In the genomic region with DNA sequence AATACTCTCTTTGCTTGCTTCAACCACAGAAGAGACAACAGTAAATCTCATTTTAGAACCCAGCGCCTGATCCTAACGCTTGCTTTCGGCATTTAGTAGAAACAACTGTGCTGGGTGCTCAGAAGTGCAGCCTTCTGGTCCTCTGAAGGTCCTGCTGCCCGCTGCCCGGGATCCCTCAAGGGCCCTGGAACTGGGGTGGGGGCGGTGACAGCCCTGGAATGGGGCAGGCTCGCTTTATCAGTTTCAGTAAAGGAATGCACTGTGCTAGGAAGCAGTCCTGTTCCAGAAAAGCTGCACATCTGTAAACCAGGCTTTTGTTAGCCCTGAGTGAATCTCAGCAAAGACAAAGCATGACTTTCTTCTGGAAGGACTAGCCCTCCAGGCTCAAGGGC, we compare ENCODE assay signal across 10 cellular contexts.
DNase-seq lines count a peak whose midpoint lies in the region; ATAC-seq and TF ChIP-seq lines count a peak whose summit lies in the region.
"Had no signal": no experiment of that assay in that cellular context is flagged by ENCODE, and none has a peak within 500 bp of the region (broad histone marks: within the 10 kb centered on the region; RNA-seq: fewer than 3 reads in every experiment).

No MANE protein-coding gene starts in this region.

- ATAC-seq in Right ventricle myocardium superior (ENCODE audit: poor library complexity) (peak; percentile 59), HG02798 (IDR thresholded peaks at IDR 0.05; ENCODE audit: poor library complexity, unreplicated experiment) (no peak)
- ATAC-seq: activated CD4-positive, CD25-positive, alpha-beta regulatory T cell treated with anti-CD3 and anti-CD28 coated beads, Interleukin-2, amount 50 U/mL, for 24 hours had no signal

- DNase-seq in Right ventricle myocardium superior (no peak), osteocyte (ENCODE audit: extremely low spot score, unreplicated experiment) (no peak), DMS53 treated with DMSO at 0.1 percent for 48 hours (lab: John Stamatoyannopoulos, UW; ENCODE audit: unreplicated experiment) (no peak), T1000 (lab: John Stamatoyannopoulos, UW) (no peak)
- DNase-seq in effector memory CD4-positive, alpha-beta T cell, result no peak
- DNase-seq: activated naive CD8-positive, alpha-beta T cell treated with anti-CD3 and anti-CD28 coated beads for 36 hours had no signal

- no peaks in the 10 kb centered on the region for H3K36me3 ChIP-seq in effector memory CD4-positive, alpha-beta T cell (ENCODE audit: control insufficient read depth, insufficient read depth, low read length)

- no peaks in the 10 kb centered on the region for H3K27me3 Mint-ChIP-seq in osteocyte (ENCODE audit: unreplicated experiment)

- H3K27ac ChIP-seq in 22Rv1, result peak overlapping the region; percentile 41
- H3K27ac ChIP-seq in effector memory CD4-positive, alpha-beta T cell (ENCODE audit: insufficient read depth, low read length, poor library complexity, severe bottlenecking), result no peak overlapping the region

- H3K9me3 Mint-ChIP-seq in osteocyte (ENCODE audit: unreplicated experiment), result no peaks in the 10 kb centered on the region
- H3K9me3 Mint-ChIP-seq: activated naive CD8-positive, alpha-beta T cell treated with anti-CD3 and anti-CD28 coated beads for 36 hours had no signal

- peak overlapping the region; percentile 97 for H3K27ac Mint-ChIP-seq in osteocyte (ENCODE audit: unreplicated experiment)
- H3K27ac Mint-ChIP-seq: activated naive CD8-positive, alpha-beta T cell treated with anti-CD3 and anti-CD28 coated beads for 36 hours had no signal

- H3K4me1 ChIP-seq in effector memory CD4-positive, alpha-beta T cell (ENCODE audit: control insufficient read depth, insufficient read depth, low read length, poor library complexity, severe bottlenecking), result no peaks in the 10 kb centered on the region

- H3K9me3 ChIP-seq in effector memory CD4-positive, alpha-beta T cell (ENCODE audit: control insufficient read depth, low read length), result no peaks in the 10 kb centered on the region

- TF ChIP-seq CTCF in 22Rv1 (IDR thresholded peaks at IDR 0.05) (no peak), WI38 (IDR thresholded peaks at IDR 0.05; ENCODE audit: low read depth, low read length) (no peak), osteocyte (IDR thresholded peaks at IDR 0.05) (no peak)

- peaks cover 6% of the 10 kb centered on the region for H3K36me3 Mint-ChIP-seq in osteocyte (ENCODE audit: unreplicated experiment)
- H3K36me3 Mint-ChIP-seq: activated naive CD8-positive, alpha-beta T cell treated with anti-CD3 and anti-CD28 coated beads for 36 hours had no signal

- peak overlapping the region; percentile 38 for H3K4me3 Mint-ChIP-seq in osteocyte (ENCODE audit: unreplicated experiment)
- H3K4me3 Mint-ChIP-seq: activated naive CD8-positive, alpha-beta T cell treated with anti-CD3 and anti-CD28 coated beads for 36 hours had no signal

- H3K4me3 ChIP-seq in WI38 (ENCODE audit: low read depth, low read length), result peak overlapping the region; percentile 59
- H3K4me3 ChIP-seq in effector memory CD4-positive, alpha-beta T cell (ENCODE audit: insufficient read depth, low read depth, low read length, poor library complexity, severe bottlenecking), result no peak overlapping the region

- H3K27me3 ChIP-seq in effector memory CD4-positive, alpha-beta T cell (replicated peaks; ENCODE audit: control insufficient read depth, insufficient read depth, low read length, poor library complexity, severe bottlenecking), result no peaks in the 10 kb centered on the region

- intact Hi-C loops in Right ventricle myocardium superior (cut with DNase I), result no loop called here

- peaks cover 61% of the 10 kb centered on the region for H3K4me1 Mint-ChIP-seq in osteocyte (ENCODE audit: unreplicated experiment)
- H3K4me1 Mint-ChIP-seq: activated naive CD8-positive, alpha-beta T cell treated with anti-CD3 and anti-CD28 coated beads for 36 hours had no signal
